ENCODE assay signal across 11 cellular contexts in genomic region chr11:12815150-12815523, GRCh38.
DNase-seq lines count a peak whose midpoint lies in the region; ATAC-seq and TF ChIP-seq lines count a peak whose summit lies in the region.
"Had no signal": no experiment of that assay in that cellular context is flagged by ENCODE, and none has a peak within 500 bp of the region (broad histone marks: within the 10 kb centered on the region; RNA-seq: fewer than 3 reads in every experiment).

No MANE protein-coding gene starts in this region.

- H3K9me3 ChIP-seq in right atrium auricular region (no peaks in the 10 kb centered on the region), ovary (no peaks in the 10 kb centered on the region)
- H3K9me3 ChIP-seq: heart right ventricle had no signal

- TF ChIP-seq EP300 in ovary (IDR thresholded peaks at IDR 0.05): no peak

- 0 to 7% (median 0%) methylated on average over 3 of the region's 3 CpGs for WGBS in ovary, 3 donors

- H3K4me1 ChIP-seq in right atrium auricular region (peaks cover 0 to 69% of the 10 kb centered on the region in 2 donors), ovary (ENCODE audit: insufficient read depth) (peaks cover 29% of the 10 kb centered on the region)

- ATAC-seq in GM19023 (IDR thresholded peaks at IDR 0.05; ENCODE audit: unreplicated experiment) (no peak), HG02759 (IDR thresholded peaks at IDR 0.05; ENCODE audit: unreplicated experiment) (no peak), GM21786 (IDR thresholded peaks at IDR 0.05; ENCODE audit: unreplicated experiment) (no peak)

- no peak for TF ChIP-seq POLR2A in ovary (IDR thresholded peaks at IDR 0.05)

- peak overlapping the region in 1 of 2 donors; percentile 8 for H3K4me3 ChIP-seq in right atrium auricular region
- peak overlapping the region; percentile 7 for H3K4me3 ChIP-seq in ovary

- DNase-seq in right atrium auricular region (ENCODE audit: low spot score) (no peak), cardiac septum (ENCODE audit: low spot score) (no peak), epithelial cell of prostate (ENCODE audit: low read depth, low spot score) (no peak), ovary (no peak), NCI-H1048 (lab: John Stamatoyannopoulos, UW) (no peak)
- DNase-seq: activated CD8-positive, alpha-beta memory T cell treated with anti-CD3 and anti-CD28 coated beads, Interleukin-2, amount 50 U/mL, for 4 hours; NCI-H2029 treated with DMSO at 0.1 percent for 48 hours had no signal

- intact Hi-C loops in cardiac septum (cut with DNase I) (loop anchor here (10.0 kb wide), 1 partner anchor 210 kb away; no protein-coding TSS in a partner anchor), ovary (cut with DNase I) (loop anchor here (2.0 to 10.0 kb wide), 3 partner anchors 130 to 484 kb away; partner anchors contain the start of gene TEAD1 (in 3 of the 4))

- peak overlapping the region; percentile 23 to 63 for H3K27ac ChIP-seq in right atrium auricular region
- peak overlapping the region; percentile 54 for H3K27ac ChIP-seq in epithelial cell of prostate
- H3K27ac ChIP-seq in ovary: peak overlapping the region; percentile 79 to 80

- H3K36me3 ChIP-seq in right atrium auricular region (no peaks in the 10 kb centered on the region), ovary (no peaks in the 10 kb centered on the region)
- H3K36me3 ChIP-seq: heart right ventricle had no signal

- no peaks in the 10 kb centered on the region for H3K27me3 ChIP-seq in right atrium auricular region
- no peaks in the 10 kb centered on the region for H3K27me3 ChIP-seq in ovary
- H3K27me3 ChIP-seq: heart right ventricle had no signal

- TF ChIP-seq CTCF in right atrium auricular region (IDR thresholded peaks at IDR 0.05): no peak
- no peak for TF ChIP-seq CTCF in ovary (IDR thresholded peaks at IDR 0.05)
